Comparison of ENCODE assay signal across 16 cellular contexts in the genomic region with DNA sequence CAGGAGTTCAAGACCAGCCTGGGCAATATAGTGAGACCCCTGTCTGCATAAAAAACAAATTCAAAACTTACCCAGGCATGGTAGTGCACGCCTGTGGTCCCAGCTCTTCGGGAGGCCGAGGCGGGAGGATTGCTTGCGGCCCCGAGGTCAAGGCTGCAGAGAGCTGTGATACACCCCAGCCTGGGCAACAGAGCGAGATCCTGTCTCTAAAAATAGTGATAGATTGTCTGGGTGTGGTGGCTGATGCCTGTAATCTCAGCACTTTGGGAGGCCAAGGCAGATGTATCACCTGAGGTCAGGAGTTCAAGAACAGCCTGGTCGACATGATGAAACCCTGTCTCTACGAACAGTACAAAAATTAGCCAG. TPM values are rescaled to one million over a fixed set of nuclear protein-coding genes. Genes with fewer than 3 reads are reported as not detected.
DNase-seq lines count a peak whose midpoint lies in the region; ATAC-seq lines count a peak whose summit lies in the region.
"Had no signal": no experiment of that assay in that cellular context is flagged by ENCODE, and none has a peak within 500 bp of the region (broad histone marks: within the 10 kb centered on the region; RNA-seq: fewer than 3 reads in every experiment).

No MANE protein-coding gene starts in this region.

- POLR2A ChIA-PET in naive thymus-derived CD4-positive, alpha-beta T cell (lab: Charles Lee) = interaction anchor here (0.6 to 4.0 kb wide), 3 partner anchors 8 to 556 kb away, joined by 3 to 40 read pairs (median 5); a partner anchor contains a TSS

- H3K27me3 ChIP-seq in naive thymus-derived CD4-positive, alpha-beta T cell (ENCODE audit: control insufficient read depth in 2 of 2, insufficient read depth in 2 of 2, low read length in 2 of 2) = no peaks in the 10 kb centered on the region

- H3K4me1 ChIP-seq in naive thymus-derived CD4-positive, alpha-beta T cell (ENCODE audit: control insufficient read depth in 2 of 2, insufficient read depth in 2 of 2, low read length in 2 of 2) = peaks cover 0 to 3% of the 10 kb centered on the region in 2 donors

- H3K9me3 ChIP-seq in naive thymus-derived CD4-positive, alpha-beta T cell (ENCODE audit: control insufficient read depth in 2 of 3, low read length in 3 of 3) = no peaks in the 10 kb centered on the region

- no peak overlapping the region for H3K4me3 Mint-ChIP-seq in stimulated activated naive CD8-positive, alpha-beta T cell treated with anti-CD3 and anti-CD28 coated beads, Interleukin-15, Interleukin-2, amounts not matched to agents 100 ng/mL and 50 ng/mL, for 24 hours
- H3K4me3 Mint-ChIP-seq in activated naive CD8-positive, alpha-beta T cell treated with anti-CD3 and anti-CD28 coated beads for 36 hours = no peak overlapping the region
- peak overlapping the region in 1 of 10 donors; percentile 20 for H3K4me3 Mint-ChIP-seq in naive thymus-derived CD4-positive, alpha-beta T cell

- no peaks in the 10 kb centered on the region for H3K36me3 Mint-ChIP-seq in stimulated activated naive CD8-positive, alpha-beta T cell treated with anti-CD3 and anti-CD28 coated beads, Interleukin-15, Interleukin-2, amounts not matched to agents 100 ng/mL and 50 ng/mL, for 24 hours (ENCODE audit: low read depth)
- H3K36me3 Mint-ChIP-seq in activated naive CD8-positive, alpha-beta T cell treated with anti-CD3 and anti-CD28 coated beads for 36 hours = peaks cover 11% of the 10 kb centered on the region
- peaks cover 0 to 4% (median 0%) of the 10 kb centered on the region in 5 donors for H3K36me3 Mint-ChIP-seq in naive thymus-derived CD4-positive, alpha-beta T cell
- H3K36me3 Mint-ChIP-seq: CD4-positive, CD25-positive, alpha-beta regulatory T cell; IgD-negative memory B cell had no signal

- H3K4me1 Mint-ChIP-seq in stimulated activated naive CD8-positive, alpha-beta T cell treated with anti-CD3 and anti-CD28 coated beads, Interleukin-15, Interleukin-2, amounts not matched to agents 100 ng/mL and 50 ng/mL, for 24 hours (ENCODE audit: low read depth) = peaks cover 5% of the 10 kb centered on the region
- H3K4me1 Mint-ChIP-seq in activated naive CD8-positive, alpha-beta T cell treated with anti-CD3 and anti-CD28 coated beads for 36 hours = peaks cover 13% of the 10 kb centered on the region
- H3K4me1 Mint-ChIP-seq in naive thymus-derived CD4-positive, alpha-beta T cell = peaks cover 5 to 28% (median 15%) of the 10 kb centered on the region in 7 donors

- H3K27me3 Mint-ChIP-seq in stimulated activated naive CD8-positive, alpha-beta T cell treated with anti-CD3 and anti-CD28 coated beads, Interleukin-15, Interleukin-2, amounts not matched to agents 100 ng/mL and 50 ng/mL, for 24 hours = no peaks in the 10 kb centered on the region
- no peaks in the 10 kb centered on the region for H3K27me3 Mint-ChIP-seq in activated naive CD8-positive, alpha-beta T cell treated with anti-CD3 and anti-CD28 coated beads for 36 hours
- no peaks in the 10 kb centered on the region for H3K27me3 Mint-ChIP-seq in naive thymus-derived CD4-positive, alpha-beta T cell
- H3K27me3 Mint-ChIP-seq: CD4-positive, CD25-positive, alpha-beta regulatory T cell; IgD-negative memory B cell had no signal

- intact Hi-C loops in naive thymus-derived CD4-positive, alpha-beta T cell (cut with micrococcal nuclease) = no loop called here

- H3K36me3 ChIP-seq in naive thymus-derived CD4-positive, alpha-beta T cell (ENCODE audit: control insufficient read depth in 2 of 3, insufficient read depth in 3 of 3, low read length in 3 of 3) = peaks cover 0 to 17% (median 4%) of the 10 kb centered on the region in 3 experiments

- H3K9me3 Mint-ChIP-seq in stimulated activated naive CD8-positive, alpha-beta T cell treated with anti-CD3 and anti-CD28 coated beads, Interleukin-15, Interleukin-2, amounts not matched to agents 100 ng/mL and 50 ng/mL, for 24 hours = no peaks in the 10 kb centered on the region
- H3K9me3 Mint-ChIP-seq in activated naive CD8-positive, alpha-beta T cell treated with anti-CD3 and anti-CD28 coated beads for 36 hours = no peaks in the 10 kb centered on the region
- H3K9me3 Mint-ChIP-seq in naive thymus-derived CD4-positive, alpha-beta T cell = no peaks in the 10 kb centered on the region
- H3K9me3 Mint-ChIP-seq: CD4-positive, CD25-positive, alpha-beta regulatory T cell; IgD-negative memory B cell had no signal

- no peak for DNase-seq in stimulated activated naive CD8-positive, alpha-beta T cell treated with anti-CD3 and anti-CD28 coated beads, Interleukin-15, Interleukin-2, amounts not matched to agents 100 U/mL and 50 U/mL, for 24 hours
- DNase-seq in activated naive CD8-positive, alpha-beta T cell treated with anti-CD3 and anti-CD28 coated beads for 36 hours = no peak
- DNase-seq in naive thymus-derived CD4-positive, alpha-beta T cell = no peak
- DNase-seq in hippocampal formation (lab: John Stamatoyannopoulos, UW) (no peak), ecto neural progenitor cell (ENCODE audit: low spot score) (no peak)
- DNase-seq in stimulated activated CD4-positive, alpha-beta T cell treated with anti-CD3 and anti-CD28 coated beads, Interleukin-12 subunit alpha, Interleukin-12 subunit beta, amount 100 ng/mL, for 4 hours = no peak
- DNase-seq: CD4-positive, CD25-positive, alpha-beta regulatory T cell; EL; H7; NCI-H187 treated with DMSO at 0.1 percent for 48 hours; NCI-H446; NCI-H69; NK-92 treated with Interleukin-12 subunit alpha and Interleukin-12 subunit beta, amount 100 ng/mL, for 24 hours; RPMI8226 had no signal

- H3K27ac ChIP-seq in naive thymus-derived CD4-positive, alpha-beta T cell (ENCODE audit: low read depth, low read length) = no peak overlapping the region

- no peak for ATAC-seq in stimulated activated naive CD8-positive, alpha-beta T cell treated with anti-CD3 and anti-CD28 coated beads, Interleukin-15, Interleukin-2, amounts not matched to agents 100 U/mL and 50 U/mL, for 24 hours
- ATAC-seq in naive thymus-derived CD4-positive, alpha-beta T cell = no peak

- peak overlapping the region; percentile 68 for H3K27ac Mint-ChIP-seq in stimulated activated naive CD8-positive, alpha-beta T cell treated with anti-CD3 and anti-CD28 coated beads, Interleukin-15, Interleukin-2, amounts not matched to agents 100 ng/mL and 50 ng/mL, for 24 hours
- peak overlapping the region; percentile 8 for H3K27ac Mint-ChIP-seq in activated naive CD8-positive, alpha-beta T cell treated with anti-CD3 and anti-CD28 coated beads for 36 hours
- peak overlapping the region in 7 of 9 donors; percentile 31 to 83 (median 72) for H3K27ac Mint-ChIP-seq in naive thymus-derived CD4-positive, alpha-beta T cell

- no peak overlapping the region for H3K4me3 ChIP-seq in naive thymus-derived CD4-positive, alpha-beta T cell (ENCODE audit: low read length)

- CTCF ChIA-PET in naive thymus-derived CD4-positive, alpha-beta T cell (lab: Charles Lee) = interaction anchor here (0.8 kb wide), 1 partner anchor 10 kb away, joined by 3 read pairs; no protein-coding TSS in a partner anchor

RNA-seq across cellular contexts. Expression of a gene that starts 4.0 kb away (rescaled TPM):
- total RNA-seq in activated naive CD8-positive, alpha-beta T cell treated with anti-CD3 and anti-CD28 coated beads for 36 hours = 10 to 100 TPM; 37.9 to 39.0 TPM
- 10 to 100 TPM; 20.5 to 65.2 (median 21.1) TPM for total RNA-seq in naive thymus-derived CD4-positive, alpha-beta T cell
- polyA plus RNA-seq in naive thymus-derived CD4-positive, alpha-beta T cell = under 1 TPM; 0.41 to 0.47 TPM

RNA-seq across cellular contexts. Expression of a gene that starts 18.0 kb away (rescaled TPM):
- total RNA-seq in activated naive CD8-positive, alpha-beta T cell treated with anti-CD3 and anti-CD28 coated beads for 36 hours = 100 to 1,000 TPM in 1 of 2 experiments, 10 to 100 TPM in 1; 98.7 to 106 TPM
- total RNA-seq in naive thymus-derived CD4-positive, alpha-beta T cell = 100 to 1,000 TPM in 4 of 5 experiments, 10 to 100 TPM in 1; 92.9 to 175 (median 127) TPM
- polyA plus RNA-seq in naive thymus-derived CD4-positive, alpha-beta T cell = 100 to 1,000 TPM; 135 to 140 TPM

RNA-seq across cellular contexts. Expression of a gene that starts 19.1 kb away (rescaled TPM):
- 10 to 100 TPM; 53.1 to 54.2 TPM for total RNA-seq in activated naive CD8-positive, alpha-beta T cell treated with anti-CD3 and anti-CD28 coated beads for 36 hours
- total RNA-seq in naive thymus-derived CD4-positive, alpha-beta T cell = 10 to 100 TPM; 52.7 to 92.6 (median 73.1) TPM
- 1 to 10 TPM; 5.4 to 9.6 TPM for polyA plus RNA-seq in naive thymus-derived CD4-positive, alpha-beta T cell

RNA-seq across cellular contexts. Expression of a gene that starts 37.9 kb away (rescaled TPM):
- total RNA-seq in activated naive CD8-positive, alpha-beta T cell treated with anti-CD3 and anti-CD28 coated beads for 36 hours = 1 to 10 TPM; 5.7 to 5.9 TPM
- total RNA-seq in naive thymus-derived CD4-positive, alpha-beta T cell = 10 to 100 TPM in 2 of 5 experiments, 1 to 10 TPM in 3; 3.5 to 13.5 (median 6.1) TPM
- polyA plus RNA-seq in naive thymus-derived CD4-positive, alpha-beta T cell = 1 to 10 TPM; 2.2 to 5.9 TPM

RNA-seq across cellular contexts. Expression of a gene that starts 37.9 kb away (rescaled TPM):
- total RNA-seq in activated naive CD8-positive, alpha-beta T cell treated with anti-CD3 and anti-CD28 coated beads for 36 hours = 10 to 100 TPM; 31.0 to 35.0 TPM
- total RNA-seq in naive thymus-derived CD4-positive, alpha-beta T cell = 10 to 100 TPM; 17.6 to 35.5 (median 23.0) TPM
- 10 to 100 TPM; 11.8 to 12.8 TPM for polyA plus RNA-seq in naive thymus-derived CD4-positive, alpha-beta T cell

Comparison
In these comparisons a context has a peak if more than half of its experiments do, and no peak if none do; other contexts are left out.
1. H3K27ac Mint-ChIP-seq: peak in every context shown above with its lines; median percentile 72 in naive thymus-derived CD4-positive, alpha-beta T cell; 68 in stimulated activated naive CD8-positive, alpha-beta T cell treated with anti-CD3 and anti-CD28 coated beads, Interleukin-15, Interleukin-2, amounts not matched to agents 100 ng/mL and 50 ng/mL, for 24 hours; 8 in activated naive CD8-positive, alpha-beta T cell treated with anti-CD3 and anti-CD28 coated beads for 36 hours.